ENCODE assay signal across 19 cellular contexts in the genomic region with DNA sequence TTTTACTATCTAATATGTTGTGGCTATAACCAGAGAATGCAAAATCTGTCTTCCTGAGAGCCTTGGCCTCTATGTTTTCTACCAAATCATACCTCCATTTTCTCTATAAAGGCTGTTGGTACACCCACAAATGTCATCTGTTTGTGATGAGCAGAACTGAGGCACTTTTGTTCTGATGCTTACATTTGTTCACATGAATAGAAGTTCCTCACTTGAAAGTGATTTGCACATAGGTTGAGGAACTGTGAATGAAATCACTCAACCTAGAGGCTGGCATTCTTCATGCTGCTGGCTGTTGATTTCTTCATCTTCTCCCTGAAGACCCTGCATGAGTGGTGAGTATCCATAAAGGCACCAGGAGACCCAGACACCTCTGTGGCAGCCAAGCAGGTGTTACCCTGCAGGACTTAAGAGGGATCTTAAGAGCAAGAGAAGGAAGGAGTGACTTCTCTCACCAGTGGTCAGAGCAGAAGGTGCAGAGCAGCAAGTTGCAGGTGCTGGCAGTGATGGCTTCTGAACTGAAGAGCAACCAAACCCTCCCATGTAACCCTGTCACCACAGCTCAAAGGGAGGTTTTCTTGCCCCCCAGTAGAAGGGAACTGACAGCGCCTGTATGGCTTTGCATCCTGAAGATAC.
"Had no signal": no experiment of that assay in that cellular context is flagged by ENCODE, and none has a peak within 500 bp of the region (broad histone marks: within the 10 kb centered on the region; RNA-seq: fewer than 3 reads in every experiment).

No MANE protein-coding gene starts in this region.

- H3K36me3 ChIP-seq: lower lobe of right lung, ovary, uterus had no signal

- H3K4me3 ChIP-seq: lower lobe of right lung, ovary, testis, uterus had no signal

- H3K4me3 Mint-ChIP-seq: activated naive CD4-positive, alpha-beta T cell treated with anti-CD3 and anti-CD28 coated beads, Interleukin-2, amount 50 U/mL, for 24 hours; brain; central memory CD8-positive, alpha-beta T cell; dendritic cell treated with granulocyte-macrophage colony-stimulating factor and Interleukin-4, amounts not matched to agents 40 ng/mL and 50 ng/mL, for 4 days; effector memory CD8-positive, alpha-beta T cell; natural killer cell; stimulated activated naive CD8-positive, alpha-beta T cell treated with anti-CD3 and anti-CD28 coated beads, Interleukin-15, amount 100 ng/mL, for 72 hours had no signal

- DNase-seq: activated CD4-positive, alpha-beta T cell treated with anti-CD3 and anti-CD28 coated beads, Interleukin-2, amount 50 U/mL, for 1 hour; amniotic stem cell; effector memory CD8-positive, alpha-beta T cell; left cardiac atrium; lower lobe of right lung; natural killer cell; ovary; stimulated activated CD4-positive, alpha-beta T cell treated with anti-CD3 and anti-CD28 coated beads, Interleukin-4, amount 100 ng/mL, for 1 hour; stimulated activated CD8-positive, alpha-beta memory T cell treated with anti-CD3 and anti-CD28 coated beads, Interleukin-4, amount 100 ng/mL, for 48 hours; stimulated activated naive CD8-positive, alpha-beta T cell treated with anti-CD3 and anti-CD28 coated beads, Interleukin-15, amount 100 ng/mL, for 72 hours; T-helper 2 cell; testis; uterus had no signal

- H3K9me3 Mint-ChIP-seq: activated naive CD4-positive, alpha-beta T cell treated with anti-CD3 and anti-CD28 coated beads, Interleukin-2, amount 50 U/mL, for 24 hours; activated T-helper 2 cell treated with anti-CD3 and anti-CD28 coated beads, Interferon-gamma antibody, Interleukin-2, Interleukin-4, amounts not matched to agents 10 μg/mL and 5 μg/mL and 100 μg/mL, durations not matched to agents 14 hours and 24 hours and 36 hours; brain; central memory CD8-positive, alpha-beta T cell; dendritic cell treated with granulocyte-macrophage colony-stimulating factor and Interleukin-4, amounts not matched to agents 40 ng/mL and 50 ng/mL, for 4 days; effector memory CD8-positive, alpha-beta T cell; natural killer cell; stimulated activated naive CD8-positive, alpha-beta T cell treated with anti-CD3 and anti-CD28 coated beads, Interleukin-15, amount 100 ng/mL, for 72 hours had no signal

- H3K27ac ChIP-seq: lower lobe of right lung, ovary, testis, uterus had no signal

- H3K27ac Mint-ChIP-seq: activated naive CD4-positive, alpha-beta T cell treated with anti-CD3 and anti-CD28 coated beads, Interleukin-2, amount 50 U/mL, for 24 hours; activated T-helper 2 cell treated with anti-CD3 and anti-CD28 coated beads, Interferon-gamma antibody, Interleukin-2, Interleukin-4, amounts not matched to agents 10 μg/mL and 5 μg/mL and 100 μg/mL, durations not matched to agents 14 hours and 24 hours and 36 hours; dendritic cell treated with granulocyte-macrophage colony-stimulating factor and Interleukin-4, amounts not matched to agents 40 ng/mL and 50 ng/mL, for 4 days; effector memory CD8-positive, alpha-beta T cell; natural killer cell; stimulated activated naive CD8-positive, alpha-beta T cell treated with anti-CD3 and anti-CD28 coated beads, Interleukin-15, amount 100 ng/mL, for 72 hours had no signal

- H3K27me3 ChIP-seq: ovary, testis, uterus had no signal

- H3K9me3 ChIP-seq: lower lobe of right lung, ovary, testis, uterus had no signal

- H3K4me1 Mint-ChIP-seq: activated naive CD4-positive, alpha-beta T cell treated with anti-CD3 and anti-CD28 coated beads, Interleukin-2, amount 50 U/mL, for 24 hours; central memory CD8-positive, alpha-beta T cell; stimulated activated naive CD8-positive, alpha-beta T cell treated with anti-CD3 and anti-CD28 coated beads, Interleukin-15, amount 100 ng/mL, for 72 hours had no signal

- H3K27me3 Mint-ChIP-seq: central memory CD8-positive, alpha-beta T cell; dendritic cell treated with granulocyte-macrophage colony-stimulating factor and Interleukin-4, amounts not matched to agents 40 ng/mL and 50 ng/mL, for 4 days had no signal

- H3K4me1 ChIP-seq: lower lobe of right lung, testis, uterus had no signal

- ATAC-seq: effector memory CD8-positive, alpha-beta T cell; esophagus mucosa; left cardiac atrium; lower lobe of right lung; natural killer cell; stimulated activated naive CD8-positive, alpha-beta T cell treated with anti-CD3 and anti-CD28 coated beads, Interleukin-15, amount 100 ng/mL, for 72 hours had no signal

- H3K36me3 Mint-ChIP-seq: activated naive CD4-positive, alpha-beta T cell treated with anti-CD3 and anti-CD28 coated beads, Interleukin-2, amount 50 U/mL, for 24 hours; brain; natural killer cell had no signal
